10 cellular contexts compared by ENCODE assay signal in genomic region chr2:64455545-64455944, GRCh38. TPM values are rescaled to one million over a fixed set of nuclear protein-coding genes. Genes with fewer than 3 reads are reported as not detected.
DNase-seq lines count a peak whose midpoint lies in the region; ATAC-seq, FAIRE-seq and TF ChIP-seq lines count a peak whose summit lies in the region.
"Had no signal": no experiment of that assay in that cellular context is flagged by ENCODE, and none has a peak within 500 bp of the region (broad histone marks: within the 10 kb centered on the region; RNA-seq: fewer than 3 reads in every experiment).

No MANE protein-coding gene starts in this region.

- H3K4me2 ChIP-seq in parathyroid adenoma (ENCODE audit: low read length) = peak overlapping the region; percentile 93

- TF ChIP-seq CTCF in parathyroid adenoma (IDR thresholded peaks at IDR 0.05) = no peak
- TF ChIP-seq CTCF in GM13976 (IDR thresholded peaks at IDR 0.05; ENCODE audit: borderline replicate concordance, control extremely low read depth, extremely low read depth, insufficient read depth, missing control alignments) = no peak

- no peaks in the 10 kb centered on the region for H3K9me3 ChIP-seq in endocrine pancreas (ENCODE audit: control insufficient read depth, low read length)
- H3K9me3 ChIP-seq in parathyroid adenoma (ENCODE audit: control insufficient read depth, low read length) = no peaks in the 10 kb centered on the region

- in situ Hi-C loops in GM13976 (cut with MboI; ENCODE audit: low sequenced_read_pairs, unreplicated experiment) = no loop called here

- peaks cover 6% of the 10 kb centered on the region for H3K79me2 ChIP-seq in parathyroid adenoma

- no peaks in the 10 kb centered on the region for H3K36me3 ChIP-seq in endocrine pancreas (ENCODE audit: control insufficient read depth, insufficient read depth, low read length)
- no peaks in the 10 kb centered on the region for H3K36me3 ChIP-seq in parathyroid adenoma (ENCODE audit: control insufficient read depth, insufficient read depth, low read length)

- H3K27me3 ChIP-seq in endocrine pancreas (ENCODE audit: control insufficient read depth, insufficient read depth, low read length) = no peaks in the 10 kb centered on the region
- H3K27me3 ChIP-seq in parathyroid adenoma (ENCODE audit: control insufficient read depth, insufficient read depth, low read length) = no peaks in the 10 kb centered on the region

- ATAC-seq in HG03571 (IDR thresholded peaks at IDR 0.05; ENCODE audit: unreplicated experiment) = no peak
- ATAC-seq: left lobe of liver had no signal

- H3K4me1 ChIP-seq in endocrine pancreas (ENCODE audit: control insufficient read depth, insufficient read depth, low read length) (no peaks in the 10 kb centered on the region), parathyroid adenoma (peaks cover 18% of the 10 kb centered on the region)

- peak; percentile 50 for FAIRE-seq in GM12891 (lab: Jason Lieb, UNC)

- H3K4me3 ChIP-seq in endocrine pancreas (ENCODE audit: control insufficient read depth, insufficient read depth, low read length) (peak overlapping the region; percentile 71), parathyroid adenoma (ENCODE audit: low read depth, low read length) (peak overlapping the region; percentile 72)

- no peak overlapping the region for H3K9ac ChIP-seq in endocrine pancreas (ENCODE audit: control insufficient read depth, insufficient read depth, low read length)
- no peak overlapping the region for H3K9ac ChIP-seq in parathyroid adenoma

- peak overlapping the region; percentile 100 for H3K27ac ChIP-seq in parathyroid adenoma

- H2AFZ ChIP-seq in parathyroid adenoma = peak overlapping the region; percentile 82

- no peak for TF ChIP-seq POLR2A in GM12891 (IDR thresholded peaks at IDR 0.05; ENCODE audit: low read depth, low read length)

- DNase-seq in GM12891 (ENCODE audit: insufficient read length, low spot score) (no peak), NCI-H69 (lab: John Stamatoyannopoulos, UW) (peak; percentile 5), NCI-H1417 (lab: John Stamatoyannopoulos, UW) (no peak), GM13976 (ENCODE audit: low spot score) (no peak), NCI-H146 treated with DMSO at 0.1 percent for 48 hours (lab: John Stamatoyannopoulos, UW; ENCODE audit: unreplicated experiment) (no peak)
- DNase-seq: Kasumi-1 had no signal

TF ChIP-seq in GM12891, 5 proteins besides CTCF, POLR2A, EP300 and RAD21:
- TF ChIP-seq POLR2AphosphoS5 (IDR thresholded peaks at IDR 0.05; ENCODE audit: low read depth, low read length) (no peak), TAF1 (IDR thresholded peaks at IDR 0.05; ENCODE audit: low read depth, low read length) (no peak)

RNA-seq across cellular contexts. Expression of gene LGALSL, which starts 1.6 kb away (rescaled TPM):
- polyA plus RNA-seq in GM12891 (2012; ENCODE audit: low read depth, missing spikeins) = 5.8 TPM
